7 cellular contexts compared by ENCODE assay signal in genomic region chr1:89820423-89821321, GRCh38. TPM values are rescaled to one million over a fixed set of nuclear protein-coding genes. Genes with fewer than 3 reads are reported as not detected.
DNase-seq lines count a peak whose midpoint lies in the region; ATAC-seq and TF ChIP-seq lines count a peak whose summit lies in the region.

Gene LRRC8D, plus strand, starts transcription at chr1:89821032. Its CDS starts 112,037 bp downstream, at chr1:89933069.

- 1% methylated on average over 75 of the region's 82 CpGs for WGBS in hepatocyte (ENCODE audit: low lambda C conversion rate, missing lambda C conversion rate)

- no peaks in the 10 kb centered on the region for H3K9me3 ChIP-seq in hepatocyte (ENCODE audit: low read depth)

- ATAC-seq in GM18508 (IDR thresholded peaks at IDR 0.05; ENCODE audit: insufficient read depth, unreplicated experiment) = peak; percentile 45
- peak; percentile 82 for ATAC-seq in HG02885 (IDR thresholded peaks at IDR 0.05; ENCODE audit: poor library complexity, unreplicated experiment)

- H3K9me2 ChIP-seq in hepatocyte (replicated peaks; ENCODE audit: insufficient read depth) = no peaks in the 10 kb centered on the region

- H3K79me2 ChIP-seq in hepatocyte = peaks cover 37% of the 10 kb centered on the region

- H3K4me1 ChIP-seq in hepatocyte (ENCODE audit: insufficient read depth) = peaks cover 13% of the 10 kb centered on the region

- no peaks in the 10 kb centered on the region for H4K20me1 ChIP-seq in hepatocyte (ENCODE audit: insufficient read depth, poor library complexity, severe bottlenecking)

- peak; percentile 56 to 86 for DNase-seq in NCI-H187 (lab: John Stamatoyannopoulos, UW)
- peak; percentile 54 for DNase-seq in T-helper 9 cell
- peak; percentile 93 for DNase-seq in astrocyte of the hippocampus (ENCODE audit: low read depth, low spot score)
- DNase-seq in hepatocyte (ENCODE audit: low spot score) = peak; percentile 90
- peak; percentile 94 for DNase-seq in retina

- no peaks in the 10 kb centered on the region for H3K27me3 ChIP-seq in hepatocyte

- H3K36me3 ChIP-seq in hepatocyte (replicated peaks; ENCODE audit: insufficient read depth, low read depth) = no peaks in the 10 kb centered on the region

- no peak for TF ChIP-seq CTCF in hepatocyte (IDR thresholded peaks at IDR 0.05; ENCODE audit: poor library complexity)

- H2AFZ ChIP-seq in hepatocyte = peak within 1 kb of the TSS; percentile 83

- H3K4me3 ChIP-seq in hepatocyte = peak within 1 kb of the TSS; percentile 69

- H3K4me2 ChIP-seq in hepatocyte = peak within 1 kb of the TSS; percentile 89

- peak within 1 kb of the TSS; percentile 93 for H3K27ac ChIP-seq in hepatocyte

RNA-seq across cellular contexts. Expression of gene LRRC8D, which starts in this region (rescaled TPM):
- total RNA-seq in hepatocyte = 22.4 and 28.9 TPM in 2 replicates
- polyA plus RNA-seq in hepatocyte = 13.8 and 15.1 TPM in 2 replicates

Comparison
In these comparisons a context has a peak if more than half of its experiments do, and no peak if none do; other contexts are left out.
1. Peak in every context shown above with its lines: DNase-seq, ATAC-seq, H3K4me3 ChIP-seq and H3K27ac ChIP-seq.